ENCODE assay signal across 10 cellular contexts in genomic region chr16:85460252-85460982, GRCh38.
A peak's percentile ranks its signal among the peaks of the same experiment; 100 is the strongest.
DNase-seq lines count a peak whose midpoint lies in the region; ATAC-seq, FAIRE-seq and TF ChIP-seq lines count a peak whose summit lies in the region.
"Had no signal": no experiment of that assay in that cellular context is flagged by ENCODE, and none has a peak within 500 bp of the region (broad histone marks: within the 10 kb centered on the region; RNA-seq: fewer than 3 reads in every experiment).

No MANE protein-coding gene starts in this region.

- no peak for FAIRE-seq in astrocyte (lab: Jason Lieb, UNC)
- FAIRE-seq: bronchial epithelial cell had no signal

- in situ Hi-C loops in ACHN (cut with HindIII; ENCODE audit: low pct_ligation_motif_present, low pct_unique_long_range_greater_than_20kb, low sequenced_read_pairs): no loop called here

- no peak for TF ChIP-seq POLR2A in tibial nerve (IDR thresholded peaks at IDR 0.05)

- no peaks in the 10 kb centered on the region for H3K79me2 ChIP-seq in astrocyte (ENCODE audit: insufficient read depth, low read length)

- H3K4me2 ChIP-seq in astrocyte (ENCODE audit: low read length): peak overlapping the region; percentile 78

- peaks cover 3% of the 10 kb centered on the region for H3K36me3 Mint-ChIP-seq in astrocyte (ENCODE audit: low read depth, unreplicated experiment)

- H3K27ac ChIP-seq in astrocyte (ENCODE audit: low read depth, low read length): no peak overlapping the region
- H3K27ac ChIP-seq in mesodermal cell (ENCODE audit: low read depth, low read length, severe bottlenecking): peak overlapping the region; percentile 75
- peak overlapping the region in 3 of 4 donors; percentile 20 to 58 (median 57) for H3K27ac ChIP-seq in tibial nerve

- TF ChIP-seq CTCF in astrocyte (IDR thresholded peaks at IDR 0.05; ENCODE audit: insufficient read depth, low read depth, low read length): no peak
- no peak for TF ChIP-seq CTCF in tibial nerve (IDR thresholded peaks at IDR 0.05)

- H3K4me1 Mint-ChIP-seq in astrocyte (ENCODE audit: low read depth, unreplicated experiment): peaks cover 13% of the 10 kb centered on the region

- H3K4me3 ChIP-seq in astrocyte (ENCODE audit: insufficient read depth, low read depth, low read length): no peak overlapping the region
- no peak overlapping the region for H3K4me3 ChIP-seq in mesodermal cell (ENCODE audit: extremely low read depth, insufficient read depth, low read length, poor library complexity, severe bottlenecking)
- H3K4me3 ChIP-seq in tibial nerve: no peak overlapping the region

- H3K9ac ChIP-seq in astrocyte (ENCODE audit: low read length): no peak overlapping the region

- peak overlapping the region; percentile 36 for H3K27ac Mint-ChIP-seq in astrocyte (ENCODE audit: unreplicated experiment)

- H3K27me3 ChIP-seq in astrocyte (ENCODE audit: insufficient read depth, low read length) (peaks cover 15% of the 10 kb centered on the region), tibial nerve (peaks cover 0 to 8% of the 10 kb centered on the region in 2 donors)

- H3K4me1 ChIP-seq in astrocyte (ENCODE audit: insufficient read depth, low read length) (peaks cover 22% of the 10 kb centered on the region), mesodermal cell (ENCODE audit: control insufficient read depth, insufficient read depth, low read length, poor library complexity, severe bottlenecking) (peaks cover 40% of the 10 kb centered on the region), tibial nerve (peaks cover 0 to 47% (median 34%) of the 10 kb centered on the region in 4 donors)

- WGBS in mesodermal cell (ENCODE audit: insufficient coverage in 2 of 2), 2 experiments: 38% methylated on average over 22 of the region's 22 CpGs
- WGBS in tibial nerve, 2 donors: 48 to 54% methylated on average over 22 of the region's 22 CpGs

- H3K9me3 ChIP-seq in astrocyte (ENCODE audit: insufficient read depth, low read depth, low read length): no peaks in the 10 kb centered on the region
- H3K9me3 ChIP-seq in mesodermal cell (ENCODE audit: control insufficient read depth, low read length): no peaks in the 10 kb centered on the region
- H3K9me3 ChIP-seq in tibial nerve: no peaks in the 10 kb centered on the region

- H3K4me3 Mint-ChIP-seq in astrocyte (ENCODE audit: unreplicated experiment): peak overlapping the region; percentile 25

- H3K36me3 ChIP-seq in astrocyte (ENCODE audit: insufficient read depth, low read length) (no peaks in the 10 kb centered on the region), mesodermal cell (ENCODE audit: control insufficient read depth, insufficient read depth, low read length) (no peaks in the 10 kb centered on the region), tibial nerve (no peaks in the 10 kb centered on the region)

- DNase-seq in NCI-H1436 (lab: John Stamatoyannopoulos, UW) (peak; percentile 74), NCI-H1436 treated with DMSO at 0.1 percent for 48 hours (lab: John Stamatoyannopoulos, UW) (no peak), astrocyte (ENCODE audit: low read depth) (no peak), tibial nerve (ENCODE audit: low spot score in 2 of 2) (no peak), ACHN (no peak)
- no peak for DNase-seq in central memory CD4-positive, alpha-beta T cell
- DNase-seq: 8988T had no signal

- H3K9me3 Mint-ChIP-seq in astrocyte (ENCODE audit: unreplicated experiment): no peaks in the 10 kb centered on the region

- H3K27me3 Mint-ChIP-seq in astrocyte (ENCODE audit: low read depth, unreplicated experiment): peaks cover 52% of the 10 kb centered on the region

- H4K20me1 ChIP-seq in astrocyte (ENCODE audit: insufficient read depth, low read length): peaks cover 95% of the 10 kb centered on the region

- H2AFZ ChIP-seq in astrocyte (ENCODE audit: low read depth, low read length): no peak overlapping the region

- ATAC-seq in HG03342 (IDR thresholded peaks at IDR 0.05; ENCODE audit: unreplicated experiment): no peak

- TF ChIP-seq EP300 in tibial nerve (IDR thresholded peaks at IDR 0.05): no peak
